In the genomic region with DNA sequence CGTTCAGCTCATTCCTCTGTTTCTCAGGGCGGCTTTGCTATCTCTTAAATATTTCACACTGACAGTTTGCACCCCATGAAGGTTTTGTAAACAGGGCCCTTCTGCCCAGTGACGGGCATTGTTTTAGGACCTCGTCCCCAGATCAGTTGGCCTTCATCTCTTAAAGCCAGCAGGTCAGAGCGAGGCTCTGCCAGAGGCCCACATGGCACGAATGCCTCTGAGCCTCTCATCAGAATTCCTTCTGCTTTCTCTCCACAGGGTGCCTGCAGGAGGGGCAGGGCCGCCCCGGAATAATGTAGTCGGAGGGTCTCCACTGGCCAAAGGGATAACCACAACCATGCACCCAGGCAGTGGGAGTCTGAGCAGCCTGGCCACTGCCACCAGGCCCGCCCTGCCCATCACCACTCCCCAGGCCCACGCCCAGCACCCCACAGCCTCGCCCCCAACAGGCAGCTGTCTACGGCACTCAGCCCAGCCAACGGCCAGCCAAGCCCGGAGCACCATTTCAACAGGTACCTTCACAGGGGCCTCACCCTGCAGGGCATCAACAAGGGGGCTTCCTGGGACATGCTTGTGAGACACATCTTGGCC, we compare ENCODE assay signal across 13 cellular contexts.
A peak's percentile ranks its signal among the peaks of the same experiment; 100 is the strongest.
DNase-seq lines count a peak whose midpoint lies in the region; ATAC-seq and TF ChIP-seq lines count a peak whose summit lies in the region.
"Had no signal": no experiment of that assay in that cellular context is flagged by ENCODE, and none has a peak within 500 bp of the region (broad histone marks: within the 10 kb centered on the region; RNA-seq: fewer than 3 reads in every experiment).

No MANE protein-coding gene starts in this region.

- H3K4me3 ChIP-seq in osteoblast (ENCODE audit: insufficient read depth, low read length) (no peak overlapping the region), tibial nerve (no peak overlapping the region)

- DNase-seq in NCI-H82 (lab: John Stamatoyannopoulos, UW) (peak; percentile 12), NCI-H82 treated with DMSO at 0.1 percent for 48 hours (lab: John Stamatoyannopoulos, UW; ENCODE audit: unreplicated experiment) (no peak), Right ventricle myocardium superior (no peak), osteoblast (ENCODE audit: insufficient read length, low spot score, missing footprints) (no peak), tibial nerve (ENCODE audit: low spot score in 2 of 2) (no peak), MCF 10A (ENCODE audit: unreplicated experiment) (no peak)
- no peak for DNase-seq in stimulated activated CD4-positive, alpha-beta T cell treated with anti-CD3 and anti-CD28 coated beads, Interleukin-2, amount 100 ng/mL, for 24 hours
- DNase-seq: activated CD8-positive, alpha-beta T cell treated with anti-CD3 and anti-CD28 coated beads, Interleukin-2, amount 10 ng/mL, durations not matched to agents 7 days and 5 days; hippocampal formation; NCI-H446 treated with DMSO at 0.1 percent for 48 hours; T-helper 9 cell had no signal

- POLR2A ChIA-PET in MCF 10A (lab: Yijun Ruan, JAX): no interaction called here

- no peak overlapping the region for H3K4me2 ChIP-seq in osteoblast (ENCODE audit: insufficient read depth, low read length)

- H2AFZ ChIP-seq in osteoblast (ENCODE audit: low read length): no peak overlapping the region

- H3K27ac ChIP-seq in osteoblast (ENCODE audit: low read depth, low read length): peak overlapping the region; percentile 37
- H3K27ac ChIP-seq in tibial nerve: peak overlapping the region in 2 of 4 donors; percentile 68 to 73
- H3K27ac ChIP-seq: RWPE1 had no signal

- H3K4me3 Mint-ChIP-seq in MCF 10A (ENCODE audit: unreplicated experiment): no peak overlapping the region
- H3K4me3 Mint-ChIP-seq: activated CD8-positive, alpha-beta T cell treated with anti-CD3 and anti-CD28 coated beads, Interleukin-2, amount 10 ng/mL, durations not matched to agents 7 days and 5 days had no signal

- TF ChIP-seq EP300 in tibial nerve (IDR thresholded peaks at IDR 0.05): no peak

- peaks cover 42% of the 10 kb centered on the region for H3K36me3 Mint-ChIP-seq in MCF 10A (ENCODE audit: insufficient read depth, unreplicated experiment)

- no peaks in the 10 kb centered on the region for H3K4me1 Mint-ChIP-seq in MCF 10A (ENCODE audit: insufficient read depth, unreplicated experiment)

- H3K9me3 ChIP-seq in osteoblast (ENCODE audit: low read depth, low read length): no peaks in the 10 kb centered on the region
- H3K9me3 ChIP-seq in tibial nerve: peaks cover 0 to 13% (median 3%) of the 10 kb centered on the region in 4 donors

- H3K27ac Mint-ChIP-seq in MCF 10A (ENCODE audit: low read depth, unreplicated experiment): no peak overlapping the region
- H3K27ac Mint-ChIP-seq: activated CD8-positive, alpha-beta T cell treated with anti-CD3 and anti-CD28 coated beads, Interleukin-2, amount 10 ng/mL, durations not matched to agents 7 days and 5 days had no signal

- H3K27me3 Mint-ChIP-seq in MCF 10A (ENCODE audit: insufficient read depth, unreplicated experiment): no peaks in the 10 kb centered on the region

- H4K20me1 ChIP-seq in osteoblast (ENCODE audit: insufficient read depth, low read length): no peaks in the 10 kb centered on the region

- H3K4me1 ChIP-seq in osteoblast (ENCODE audit: insufficient read depth, low read length): peaks cover 24% of the 10 kb centered on the region
- H3K4me1 ChIP-seq in tibial nerve: peaks cover 0 to 19% (median 4%) of the 10 kb centered on the region in 4 donors

- 62 to 78% methylated on average over 14 to 15 of the region's 15 CpGs for WGBS in tibial nerve, 2 donors

- no peak for TF ChIP-seq POLR2A in tibial nerve (IDR thresholded peaks at IDR 0.05)

- H3K36me3 ChIP-seq in osteoblast (ENCODE audit: insufficient read depth, low read length): peaks cover 2% of the 10 kb centered on the region
- H3K36me3 ChIP-seq in tibial nerve: peaks cover 0 to 10% (median 0%) of the 10 kb centered on the region in 3 donors

- intact Hi-C loops in Right ventricle myocardium superior (cut with DNase I) (no loop called here), MCF 10A (cut with micrococcal nuclease) (no loop called here)

- ATAC-seq in Right ventricle myocardium superior (ENCODE audit: poor library complexity) (peak; percentile 14), HG03025 (IDR thresholded peaks at IDR 0.05; ENCODE audit: low FRiP score, unreplicated experiment) (no peak)
- ATAC-seq: activated CD8-positive, alpha-beta T cell treated with anti-CD3 and anti-CD28 coated beads, Interleukin-2, amount 10 ng/mL, durations not matched to agents 7 days and 5 days had no signal

- CTCF ChIA-PET in MCF 10A (lab: Yijun Ruan, JAX): interaction anchor here (0.5 to 0.6 kb wide), 2 partner anchors 74 to 121 kb away, joined by 3 read pairs; no protein-coding TSS in a partner anchor

- TF ChIP-seq CTCF in osteoblast (IDR thresholded peaks at IDR 0.05; ENCODE audit: extremely low read depth, low read depth, low read length): no peak
- TF ChIP-seq CTCF in tibial nerve (IDR thresholded peaks at IDR 0.05): no peak
- no peak for TF ChIP-seq CTCF in MCF 10A (IDR thresholded peaks at IDR 0.05; ENCODE audit: unreplicated experiment)

- H3K27me3 ChIP-seq in osteoblast (ENCODE audit: insufficient read depth, low read length) (no peaks in the 10 kb centered on the region), tibial nerve (no peaks in the 10 kb centered on the region)

- BruUV-seq in MCF 10A (replicated peaks; lab: Mats Ljungman, UMichigan): no TSS peak

- no peaks in the 10 kb centered on the region for H3K79me2 ChIP-seq in osteoblast (ENCODE audit: insufficient read depth, low read length)

- peaks cover 23% of the 10 kb centered on the region for H3K9me3 Mint-ChIP-seq in MCF 10A (ENCODE audit: unreplicated experiment)
